8 cellular contexts compared by ENCODE assay signal in genomic region chr5:37738057-37738691, GRCh38.
DNase-seq lines count a peak whose midpoint lies in the region; ATAC-seq and TF ChIP-seq lines count a peak whose summit lies in the region.

No MANE protein-coding gene starts in this region.

- TF ChIP-seq CTCF in AG10803 (conservative IDR thresholded peaks at IDR 0.05; ENCODE audit: low read length), result no peak
- no peak for TF ChIP-seq CTCF in retinal pigment epithelial cell (conservative IDR thresholded peaks at IDR 0.05; ENCODE audit: low read depth, low read length)

- peak; percentile 97 for DNase-seq in AG10803 (ENCODE audit: low read depth)
- peak; percentile 54 for DNase-seq in NCI-H69 (lab: John Stamatoyannopoulos, UW)
- DNase-seq in dedifferentiated amniotic fluid mesenchymal stem cell (ENCODE audit: extremely low spot score), result peak; percentile 90
- peak; percentile 91 for DNase-seq in retinal pigment epithelial cell (ENCODE audit: low read depth)
- DNase-seq in activated CD8-positive, alpha-beta memory T cell treated with anti-CD3 and anti-CD28 coated beads, Interleukin-2, amount 50 U/mL, for 4 hours, result no peak
- DNase-seq in SHP77 treated with DMSO at 0.1 percent for 48 hours (lab: John Stamatoyannopoulos, UW), result no peak

- ATAC-seq in GM18870 (IDR thresholded peaks at IDR 0.05; ENCODE audit: unreplicated experiment) (peak; percentile 92), HG03095 (IDR thresholded peaks at IDR 0.05; ENCODE audit: unreplicated experiment) (peak; percentile 86)

- H3K4me3 ChIP-seq in AG10803 (ENCODE audit: low read length) (peak overlapping the region; percentile 3; the same call in 1 of the 2 replicates), retinal pigment epithelial cell (ENCODE audit: low read length) (no peak overlapping the region)

Comparison
In these comparisons a context has a peak if more than half of its experiments do, and no peak if none do; other contexts are left out.
1. DNase-seq: peak in AG10803 (single experiment), NCI-H69 (single experiment), dedifferentiated amniotic fluid mesenchymal stem cell (single experiment) and retinal pigment epithelial cell (single experiment); none in activated CD8-positive, alpha-beta memory T cell treated with anti-CD3 and anti-CD28 coated beads, Interleukin-2, amount 50 U/mL, for 4 hours (single experiment) and SHP77 treated with DMSO at 0.1 percent for 48 hours (single experiment).